Comparison of ENCODE assay signal across 14 cellular contexts in genomic region chr15:98503970-98504369, GRCh38.
A peak's percentile ranks its signal among the peaks of the same experiment; 100 is the strongest.
DNase-seq lines count a peak whose midpoint lies in the region; ATAC-seq and TF ChIP-seq lines count a peak whose summit lies in the region.
"Had no signal": no experiment of that assay in that cellular context is flagged by ENCODE, and none has a peak within 500 bp of the region (broad histone marks: within the 10 kb centered on the region; RNA-seq: fewer than 3 reads in every experiment).

No MANE protein-coding gene starts in this region.

- H3K4me1 ChIP-seq in CD8-positive, alpha-beta memory T cell (ENCODE audit: insufficient read depth, low read length) = no peaks in the 10 kb centered on the region
- H3K4me1 ChIP-seq: breast epithelium, HAP-1, pancreas, Peyer's patch had no signal

- H3K36me3 ChIP-seq in CD8-positive, alpha-beta memory T cell (ENCODE audit: insufficient read depth, low read length) = no peaks in the 10 kb centered on the region
- H3K36me3 ChIP-seq: breast epithelium, HAP-1, pancreas, Peyer's patch had no signal

- no peak overlapping the region for H3K4me3 ChIP-seq in HL-60 (replicated peaks; ENCODE audit: insufficient read depth, low read length)
- no peak overlapping the region for H3K4me3 ChIP-seq in CD8-positive, alpha-beta memory T cell (ENCODE audit: low read length)
- H3K4me3 ChIP-seq: breast epithelium, HAP-1, pancreas, Peyer's patch had no signal

- H3K9me3 ChIP-seq in CD8-positive, alpha-beta memory T cell (ENCODE audit: low read length) = peaks cover 3% of the 10 kb centered on the region
- H3K9me3 ChIP-seq: breast epithelium, pancreas, Peyer's patch had no signal

- H3K27ac ChIP-seq in HL-60 (replicated peaks) = peak overlapping the region; percentile 73
- H3K27ac ChIP-seq in CD8-positive, alpha-beta memory T cell (ENCODE audit: low read depth, low read length) = no peak overlapping the region
- H3K27ac ChIP-seq: pancreas, Peyer's patch had no signal

- CTCF ChIA-PET in CD8-positive, alpha-beta memory T cell (lab: Charles Lee) = no interaction called here

- H3K9me3 Mint-ChIP-seq in mesothelial cell of epicardium = peaks cover 10% of the 10 kb centered on the region
- H3K9me3 Mint-ChIP-seq in CD8-positive, alpha-beta memory T cell = peaks cover 2 to 8% (median 6%) of the 10 kb centered on the region in 5 donors
- H3K9me3 Mint-ChIP-seq in stimulated activated naive B cell treated with anti-CD40 and anti-IgM and Interleukin-4, amounts not matched to agents 10 μg/mL and 1 μg/mL and 100 μg/mL, for 72 hours = peaks cover 8 to 10% of the 10 kb centered on the region in 2 donors

- peaks cover 46% of the 10 kb centered on the region for H3K27me3 Mint-ChIP-seq in mesothelial cell of epicardium (ENCODE audit: low read depth)
- H3K27me3 Mint-ChIP-seq in CD8-positive, alpha-beta memory T cell = peaks cover 19 to 26% of the 10 kb centered on the region in 2 donors
- peaks cover 40 to 52% of the 10 kb centered on the region in 2 donors for H3K27me3 Mint-ChIP-seq in stimulated activated naive B cell treated with anti-CD40 and anti-IgM and Interleukin-4, amounts not matched to agents 10 μg/mL and 1 μg/mL and 100 μg/mL, for 72 hours

- H3K27me3 ChIP-seq in HL-60 (ENCODE audit: insufficient read depth, poor library complexity, severe bottlenecking) = no peaks in the 10 kb centered on the region
- no peaks in the 10 kb centered on the region for H3K27me3 ChIP-seq in CD8-positive, alpha-beta memory T cell (ENCODE audit: insufficient read depth, low read length, poor library complexity, severe bottlenecking)
- H3K27me3 ChIP-seq: pancreas, Peyer's patch had no signal

- peaks cover 9% of the 10 kb centered on the region for H3K4me1 Mint-ChIP-seq in mesothelial cell of epicardium
- no peaks in the 10 kb centered on the region for H3K4me1 Mint-ChIP-seq in CD8-positive, alpha-beta memory T cell
- H3K4me1 Mint-ChIP-seq in stimulated activated naive B cell treated with anti-CD40 and anti-IgM and Interleukin-4, amounts not matched to agents 10 μg/mL and 1 μg/mL and 100 μg/mL, for 72 hours = no peaks in the 10 kb centered on the region

- ATAC-seq in GM18909 (IDR thresholded peaks at IDR 0.05; ENCODE audit: poor library complexity, unreplicated experiment) (no peak), HG02759 (IDR thresholded peaks at IDR 0.05; ENCODE audit: unreplicated experiment) (no peak)
- ATAC-seq in stimulated activated naive B cell treated with anti-CD40 and anti-IgM and Interleukin-4, amounts not matched to agents 10 μg/mL and 1 μg/mL and 100 μg/mL, for 72 hours (replicated peaks) = no peak

- no peaks in the 10 kb centered on the region for H3K36me3 Mint-ChIP-seq in mesothelial cell of epicardium
- no peaks in the 10 kb centered on the region for H3K36me3 Mint-ChIP-seq in CD8-positive, alpha-beta memory T cell
- no peaks in the 10 kb centered on the region for H3K36me3 Mint-ChIP-seq in stimulated activated naive B cell treated with anti-CD40 and anti-IgM and Interleukin-4, amounts not matched to agents 10 μg/mL and 1 μg/mL and 100 μg/mL, for 72 hours

- H3K27ac Mint-ChIP-seq in mesothelial cell of epicardium = peak overlapping the region; percentile 5
- H3K27ac Mint-ChIP-seq in CD8-positive, alpha-beta memory T cell = no peak overlapping the region
- H3K27ac Mint-ChIP-seq in stimulated activated naive B cell treated with anti-CD40 and anti-IgM and Interleukin-4, amounts not matched to agents 10 μg/mL and 1 μg/mL and 100 μg/mL, for 72 hours = no peak overlapping the region

- no peak for TF ChIP-seq CTCF in AG09319 (IDR thresholded peaks at IDR 0.05; ENCODE audit: low read depth, low read length)
- no peak for TF ChIP-seq CTCF in HL-60 (IDR thresholded peaks at IDR 0.05; ENCODE audit: insufficient read depth, low read length)
- no peak for TF ChIP-seq CTCF in mesothelial cell of epicardium (IDR thresholded peaks at IDR 0.05; ENCODE audit: unreplicated experiment)

- no peak overlapping the region for H3K4me3 Mint-ChIP-seq in mesothelial cell of epicardium
- no peak overlapping the region for H3K4me3 Mint-ChIP-seq in CD8-positive, alpha-beta memory T cell
- H3K4me3 Mint-ChIP-seq in stimulated activated naive B cell treated with anti-CD40 and anti-IgM and Interleukin-4, amounts not matched to agents 10 μg/mL and 1 μg/mL and 100 μg/mL, for 72 hours = no peak overlapping the region

- POLR2A ChIA-PET in CD8-positive, alpha-beta memory T cell (lab: Charles Lee) = no interaction called here

- peak; percentile 96 for DNase-seq in AG09319 (ENCODE audit: extremely low read depth, low read depth)
- peak; percentile 61 to 89 for DNase-seq in HL-60 (ENCODE audit: low read depth in 1 of 2, low spot score in 1 of 2)
- peak; percentile 98 for DNase-seq in dedifferentiated amniotic fluid mesenchymal stem cell (ENCODE audit: extremely low spot score)
- DNase-seq in mesothelial cell of epicardium (ENCODE audit: low spot score in 2 of 2, unreplicated experiment in 2 of 2) = no peak
- no peak for DNase-seq in CD8-positive, alpha-beta memory T cell
- no peak for DNase-seq in stimulated activated naive B cell treated with anti-CD40 and anti-IgM and Interleukin-4, amounts not matched to agents 10 μg/mL and 1 μg/mL and 100 μg/mL, for 72 hours
- DNase-seq: NCI-H1092, NCI-H510A treated with DMSO at 0.1 percent for 48 hours, pancreas, Peyer's patch had no signal

Comparison
In these comparisons a context has a peak if more than half of its experiments do, and no peak if none do; other contexts are left out.
1. DNase-seq: peak in AG09319 (single experiment), HL-60 (2 of 2) and dedifferentiated amniotic fluid mesenchymal stem cell (single experiment); none in mesothelial cell of epicardium (0 of 2), CD8-positive, alpha-beta memory T cell (0 of 5) and stimulated activated naive B cell treated with anti-CD40 and anti-IgM and Interleukin-4, amounts not matched to agents 10 μg/mL and 1 μg/mL and 100 μg/mL, for 72 hours (single experiment).